22 cellular contexts compared by ENCODE assay signal in genomic region chr5:146716636-146717035, GRCh38.
DNase-seq lines count a peak whose midpoint lies in the region; ATAC-seq and TF ChIP-seq lines count a peak whose summit lies in the region.
"Had no signal": no experiment of that assay in that cellular context is flagged by ENCODE, and none has a peak within 500 bp of the region (broad histone marks: within the 10 kb centered on the region; RNA-seq: fewer than 3 reads in every experiment).

No MANE protein-coding gene starts in this region.

- TF ChIP-seq EP300 in SK-N-SH (IDR thresholded peaks at IDR 0.05; ENCODE audit: borderline replicate concordance in 1 of 2, low read depth in 1 of 2, low read length in 1 of 2) = no peak

- POLR2A ChIA-PET in SK-N-SH (lab: Yijun Ruan, JAX) = no interaction called here

- no peak overlapping the region for H2AK5ac ChIP-seq in mesenchymal stem cell (ENCODE audit: low read length, severe bottlenecking)

- H3K4me3 ChIP-seq in SK-N-SH (ENCODE audit: low read depth in 2 of 2, low read length in 1 of 2) (no peak overlapping the region), choroid plexus epithelial cell (ENCODE audit: low read depth, low read length) (no peak overlapping the region), mesenchymal stem cell (ENCODE audit: insufficient read depth in 1 of 2, low read depth in 1 of 2, low read length in 2 of 2) (no peak overlapping the region)
- H3K4me3 ChIP-seq: HAP-1 had no signal

- no peaks in the 10 kb centered on the region for H3K79me2 ChIP-seq in SK-N-SH (ENCODE audit: insufficient read depth)

- no peaks in the 10 kb centered on the region for H3K9me3 Mint-ChIP-seq in activated T-cell treated with anti-CD3 and anti-CD28 coated beads, Interleukin-2, amount 50 U/mL, for 4 hours
- H3K9me3 Mint-ChIP-seq: CD8-positive, alpha-beta T cell had no signal

- H3K4me1 ChIP-seq in SK-N-SH (ENCODE audit: control insufficient read depth in 1 of 2, insufficient read depth in 2 of 2, low read depth in 1 of 2, low read length in 1 of 2) (peaks cover 0 to 9% of the 10 kb centered on the region in 2 experiments; a peak in 2 of 4 replicates), mesenchymal stem cell (ENCODE audit: control insufficient read depth, insufficient read depth, low read depth, low read length) (peaks cover 2% of the 10 kb centered on the region)
- H3K4me1 ChIP-seq: HAP-1 had no signal

- H2BK12ac ChIP-seq in mesenchymal stem cell (ENCODE audit: low read length in 2 of 2) = no peak overlapping the region

- H3K9me3 ChIP-seq in SK-N-SH (no peaks in the 10 kb centered on the region), mesenchymal stem cell (ENCODE audit: control insufficient read depth, low read length) (no peaks in the 10 kb centered on the region)
- H3K9me3 ChIP-seq: Caco-2, HAP-1 had no signal

- no peak overlapping the region for H3K4ac ChIP-seq in mesenchymal stem cell (ENCODE audit: low read depth in 1 of 2, low read length in 2 of 2)

- no peak overlapping the region for H2BK15ac ChIP-seq in mesenchymal stem cell (ENCODE audit: low read depth, poor library complexity, severe bottlenecking)

- no peaks in the 10 kb centered on the region for H3F3A ChIP-seq in SK-N-SH (replicated peaks; ENCODE audit: insufficient read depth)

- CTCF ChIA-PET in SK-N-SH (lab: Yijun Ruan, JAX) = interaction anchor here (0.8 to 2.6 kb wide), 4 partner anchors 10 to 472 kb away, joined by 3 to 10 read pairs (median 4); no protein-coding TSS in a partner anchor

- H2BK5ac ChIP-seq in mesenchymal stem cell (ENCODE audit: low read depth, low read length, poor library complexity, severe bottlenecking) = no peak overlapping the region

- no peak for TF ChIP-seq RAD21 in SK-N-SH (IDR thresholded peaks at IDR 0.05; ENCODE audit: low read length)

- no peak overlapping the region for H3K18ac ChIP-seq in mesenchymal stem cell (ENCODE audit: low read depth in 1 of 2, low read length in 2 of 2)

- H3K36me3 Mint-ChIP-seq in activated T-cell treated with anti-CD3 and anti-CD28 coated beads, Interleukin-2, amount 50 U/mL, for 4 hours (ENCODE audit: insufficient read depth) = no peaks in the 10 kb centered on the region
- H3K36me3 Mint-ChIP-seq: CD8-positive, alpha-beta T cell had no signal

- TF ChIP-seq CTCF in SK-N-SH (IDR thresholded peaks at IDR 0.05) (no peak), choroid plexus epithelial cell (conservative IDR thresholded peaks at IDR 0.05; ENCODE audit: low read depth, low read length) (no peak)

- no peak overlapping the region for H3K23ac ChIP-seq in mesenchymal stem cell (ENCODE audit: low read length in 2 of 2)

- H3K4me3 Mint-ChIP-seq in activated T-cell treated with anti-CD3 and anti-CD28 coated beads, Interleukin-2, amount 50 U/mL, for 4 hours = no peak overlapping the region
- H3K4me3 Mint-ChIP-seq: B cell; CD8-positive, alpha-beta T cell had no signal

- H3K9me2 ChIP-seq in SK-N-SH = no peaks in the 10 kb centered on the region

- DNase-seq in SK-N-SH (no peak), choroid plexus epithelial cell (ENCODE audit: low read depth) (peak; percentile 28), mesenchymal stem cell (peak; percentile 11), T-helper 1 cell (no peak)
- DNase-seq in stimulated activated CD8-positive, alpha-beta memory T cell treated with anti-CD3 and anti-CD28 coated beads, Interleukin-4, amount 100 ng/mL, for 48 hours = no peak
- no peak for DNase-seq in activated T-cell treated with anti-CD3 and anti-CD28 coated beads, Interleukin-2, amount 50 U/mL, for 4 hours
- DNase-seq: Caco-2; CD8-positive, alpha-beta T cell; GOT3; NCI-H1092 treated with DMSO at 0.1 percent for 48 hours; NCI-H1436 treated with DMSO at 0.1 percent for 48 hours; NCI-H1930; NCI-H2107; NCI-H510A; NCI-H69; SHP77 had no signal

- H3K27me3 Mint-ChIP-seq in activated T-cell treated with anti-CD3 and anti-CD28 coated beads, Interleukin-2, amount 50 U/mL, for 4 hours (ENCODE audit: low read depth) = no peaks in the 10 kb centered on the region

- no peaks in the 10 kb centered on the region for H3K4me1 Mint-ChIP-seq in activated T-cell treated with anti-CD3 and anti-CD28 coated beads, Interleukin-2, amount 50 U/mL, for 4 hours (ENCODE audit: low read depth)
- H3K4me1 Mint-ChIP-seq: B cell had no signal

- no peak overlapping the region for H3K9ac ChIP-seq in SK-N-SH
- H3K9ac ChIP-seq in mesenchymal stem cell (ENCODE audit: low read length) = no peak overlapping the region

- H3K36me3 ChIP-seq in SK-N-SH (replicated peaks in 1 of 2; ENCODE audit: control insufficient read depth in 1 of 2, insufficient read depth in 2 of 2, low read length in 1 of 2) (no peaks in the 10 kb centered on the region), mesenchymal stem cell (ENCODE audit: control insufficient read depth in 1 of 2, insufficient read depth in 2 of 2, low read depth in 1 of 2, low read length in 2 of 2) (no peaks in the 10 kb centered on the region)
- H3K36me3 ChIP-seq: HAP-1 had no signal

- no peak for ATAC-seq in GM19467 (IDR thresholded peaks at IDR 0.05; ENCODE audit: unreplicated experiment)
- ATAC-seq in activated T-cell treated with anti-CD3 and anti-CD28 coated beads, Interleukin-2, amount 50 U/mL, for 4 hours = no peak
- ATAC-seq: CD8-positive, alpha-beta T cell had no signal

- H3K14ac ChIP-seq in mesenchymal stem cell (ENCODE audit: low read length in 2 of 2) = no peak overlapping the region

- no peak overlapping the region for H4K91ac ChIP-seq in mesenchymal stem cell (ENCODE audit: low read length)

- H3K4me2 ChIP-seq in SK-N-SH = no peak overlapping the region
- no peak overlapping the region for H3K4me2 ChIP-seq in mesenchymal stem cell (ENCODE audit: low read length, poor library complexity, severe bottlenecking)

- no peak overlapping the region for H4K8ac ChIP-seq in mesenchymal stem cell (ENCODE audit: low read length)

- H2AFZ ChIP-seq in SK-N-SH (ENCODE audit: low read depth) (no peak overlapping the region), mesenchymal stem cell (ENCODE audit: low read depth, low read length) (no peak overlapping the region)

- no peak overlapping the region for H3K27ac ChIP-seq in SK-N-SH (ENCODE audit: low read depth in 2 of 2, low read length in 1 of 2)
- H3K27ac ChIP-seq in mesenchymal stem cell (ENCODE audit: low read length, poor library complexity, severe bottlenecking) = no peak overlapping the region
- H3K27ac ChIP-seq: C4-2B, HL-60, RWPE1 had no signal

- H2BK120ac ChIP-seq in mesenchymal stem cell (ENCODE audit: low read depth, low read length) = no peak overlapping the region

- no peaks in the 10 kb centered on the region for H4K20me1 ChIP-seq in SK-N-SH (ENCODE audit: insufficient read depth)

- H3K79me1 ChIP-seq in mesenchymal stem cell (replicated peaks; ENCODE audit: low read length, poor library complexity, severe bottlenecking) = no peaks in the 10 kb centered on the region

- no peaks in the 10 kb centered on the region for H3K27me3 ChIP-seq in SK-N-SH (ENCODE audit: insufficient read depth)
- H3K27me3 ChIP-seq in mesenchymal stem cell (ENCODE audit: control insufficient read depth in 1 of 2, insufficient read depth in 1 of 2, low read length in 2 of 2) = no peaks in the 10 kb centered on the region

TF ChIP-seq in SK-N-SH, 30 proteins besides CTCF, POLR2A, EP300 and RAD21:
- TF ChIP-seq FOSL2 (IDR thresholded peaks at IDR 0.05; ENCODE audit: borderline replicate concordance, low read depth) (peak; percentile 13; the same call in 1 of the 2 replicates), MXI1 (IDR thresholded peaks at IDR 0.05; ENCODE audit: low read depth, low read length) (no peak), GATA2 (CRISPR knock-in tag; IDR thresholded peaks at IDR 0.05) (no peak), JUND (IDR thresholded peaks at IDR 0.05) (peak; percentile 31; the same call in 1 of the 2 replicates)
TF ChIP-seq in SK-N-SH: peak in this region for 2.

Comparison
In these comparisons a context has a peak if more than half of its experiments do, and no peak if none do; other contexts are left out.
1. DNase-seq: peak in choroid plexus epithelial cell (single experiment) and mesenchymal stem cell (single experiment); none in SK-N-SH (single experiment), stimulated activated CD8-positive, alpha-beta memory T cell treated with anti-CD3 and anti-CD28 coated beads, Interleukin-4, amount 100 ng/mL, for 48 hours (single experiment), T-helper 1 cell (0 of 5) and activated T-cell treated with anti-CD3 and anti-CD28 coated beads, Interleukin-2, amount 50 U/mL, for 4 hours (single experiment).